1 cellular context compared by ENCODE assay signal in genomic region chr2:174596994-174597346, GRCh38.
TF ChIP-seq lines count a peak whose summit lies in the region.

No MANE protein-coding gene starts in this region.

TF ChIP-seq in liver, 16 proteins besides CTCF, POLR2A, EP300 and RAD21 (continued from another document):
- TF ChIP-seq REST (IDR thresholded peaks at IDR 0.05) (no peak), YY1 (IDR thresholded peaks at IDR 0.05) (no peak), FOXA2 (IDR thresholded peaks at IDR 0.05) (no peak), SP1 (IDR thresholded peaks at IDR 0.05) (no peak), HNF4G (IDR thresholded peaks at IDR 0.05) (no peak)
